Comparison of ENCODE assay signal across 23 cellular contexts in the genomic region with DNA sequence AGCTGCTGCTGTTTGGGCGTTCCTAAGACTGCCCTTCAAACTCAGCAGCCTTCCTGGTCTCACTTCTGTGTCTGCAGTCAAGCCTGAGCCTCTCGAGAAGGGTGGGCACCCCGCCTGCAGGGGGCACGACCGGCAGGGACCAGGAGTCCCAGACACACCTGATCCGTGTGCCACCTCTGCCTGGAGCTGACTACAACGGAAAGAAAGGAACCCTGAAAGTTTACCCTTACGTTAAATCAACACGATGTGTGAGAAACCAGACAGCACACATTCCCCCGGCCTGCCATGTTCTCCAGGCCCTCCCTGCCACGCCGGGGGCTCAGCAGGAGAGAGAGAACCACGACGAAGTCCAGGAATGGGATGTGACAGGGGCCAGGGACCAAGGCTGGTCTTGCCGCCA.
"Had no signal": no experiment of that assay in that cellular context is flagged by ENCODE, and none has a peak within 500 bp of the region (broad histone marks: within the 10 kb centered on the region; RNA-seq: fewer than 3 reads in every experiment).

No MANE protein-coding gene starts in this region.

- H3K9me3 ChIP-seq: esophagus muscularis mucosa, gastrocnemius medialis, heart right ventricle, pancreas, tibial artery, upper lobe of left lung, vagina had no signal

- H3K27ac ChIP-seq: dorsolateral prefrontal cortex, epithelial cell of prostate, esophagus muscularis mucosa, gastrocnemius medialis, heart right ventricle, pancreas, tibial artery, upper lobe of left lung, vagina had no signal

- H3K4me3 Mint-ChIP-seq: naive thymus-derived CD4-positive, alpha-beta T cell; nephron progenitor cell; stimulated activated memory B cell treated with anti-CD40 and anti-IgM and Interleukin-4, amounts not matched to agents 10 μg/mL and 1 μg/mL and 100 μg/mL, for 72 hours; stimulated activated naive CD8-positive, alpha-beta T cell treated with anti-CD3 and anti-CD28 coated beads, Interleukin-15, Interleukin-2, amounts not matched to agents 100 ng/mL and 50 ng/mL, for 24 hours had no signal

- DNase-seq: cortex of kidney; dorsolateral prefrontal cortex; effector memory CD4-positive, alpha-beta T cell; gastrocnemius medialis; heart right ventricle; hypothalamus; islet precursor cell; mammary epithelial cell; naive thymus-derived CD4-positive, alpha-beta T cell; nephron progenitor cell; nucleus accumbens; stimulated activated CD4-positive, alpha-beta T cell treated with anti-CD3 and anti-CD28 coated beads, Interleukin-4, amount 100 ng/mL, for 1 hour; stimulated activated CD8-positive, alpha-beta memory T cell treated with anti-CD3 and anti-CD28 coated beads, Interleukin-4, amount 100 ng/mL, for 48 hours; tibial artery had no signal

- H3K27me3 Mint-ChIP-seq: naive thymus-derived CD4-positive, alpha-beta T cell; progenitor cell of endocrine pancreas; stimulated activated memory B cell treated with anti-CD40 and anti-IgM and Interleukin-4, amounts not matched to agents 10 μg/mL and 1 μg/mL and 100 μg/mL, for 72 hours; stimulated activated naive CD8-positive, alpha-beta T cell treated with anti-CD3 and anti-CD28 coated beads, Interleukin-15, Interleukin-2, amounts not matched to agents 100 ng/mL and 50 ng/mL, for 24 hours had no signal

- H3K9me3 Mint-ChIP-seq: nephron progenitor cell; stimulated activated memory B cell treated with anti-CD40 and anti-IgM and Interleukin-4, amounts not matched to agents 10 μg/mL and 1 μg/mL and 100 μg/mL, for 72 hours; stimulated activated naive CD8-positive, alpha-beta T cell treated with anti-CD3 and anti-CD28 coated beads, Interleukin-15, Interleukin-2, amounts not matched to agents 100 ng/mL and 50 ng/mL, for 24 hours had no signal

- H3K27ac Mint-ChIP-seq: naive thymus-derived CD4-positive, alpha-beta T cell; nephron progenitor cell; progenitor cell of endocrine pancreas; stimulated activated memory B cell treated with anti-CD40 and anti-IgM and Interleukin-4, amounts not matched to agents 10 μg/mL and 1 μg/mL and 100 μg/mL, for 72 hours; stimulated activated naive CD8-positive, alpha-beta T cell treated with anti-CD3 and anti-CD28 coated beads, Interleukin-15, Interleukin-2, amounts not matched to agents 100 ng/mL and 50 ng/mL, for 24 hours had no signal

- H3K36me3 ChIP-seq: pancreas had no signal

- H3K4me3 ChIP-seq: dorsolateral prefrontal cortex, esophagus muscularis mucosa, gastrocnemius medialis, heart right ventricle, pancreas, smooth muscle cell, tibial artery, upper lobe of left lung, vagina had no signal

- FAIRE-seq: pancreas had no signal

- H3K27me3 ChIP-seq: dorsolateral prefrontal cortex, esophagus muscularis mucosa, gastrocnemius medialis, heart right ventricle, pancreas, tibial artery, upper lobe of left lung, vagina had no signal

- H3K4me2 ChIP-seq: smooth muscle cell had no signal
